ENCODE assay signal across 8 cellular contexts in genomic region chr7:2843191-2843685, GRCh38. TPM values are rescaled to one million over a fixed set of nuclear protein-coding genes. Genes with fewer than 3 reads are reported as not detected.
DNase-seq lines count a peak whose midpoint lies in the region; ATAC-seq and TF ChIP-seq lines count a peak whose summit lies in the region.

No MANE protein-coding gene starts in this region.

- H3K27ac Mint-ChIP-seq in CD8-positive, alpha-beta memory T cell, result peak overlapping the region in 6 of 8 donors; percentile 29 to 87 (median 72)
- peak overlapping the region; percentile 72 for H3K27ac Mint-ChIP-seq in osteocyte (ENCODE audit: unreplicated experiment)

- no peaks in the 10 kb centered on the region for H3K27me3 ChIP-seq in CD8-positive, alpha-beta memory T cell (ENCODE audit: insufficient read depth, low read length, poor library complexity, severe bottlenecking)
- H3K27me3 ChIP-seq in PC-3 (ENCODE audit: low read length) (no peaks in the 10 kb centered on the region), esophagus muscularis mucosa (no peaks in the 10 kb centered on the region)

- no peaks in the 10 kb centered on the region for H3F3A ChIP-seq in PC-3 (ENCODE audit: low read length, unreplicated experiment)

- peaks cover 37 to 65% (median 62%) of the 10 kb centered on the region in 3 donors for H3K4me1 Mint-ChIP-seq in CD8-positive, alpha-beta memory T cell
- H3K4me1 Mint-ChIP-seq in osteocyte (ENCODE audit: unreplicated experiment), result peaks cover 45% of the 10 kb centered on the region

- peak overlapping the region; percentile 87 for H3K4me2 ChIP-seq in PC-3 (ENCODE audit: low read length)

- POLR2A ChIA-PET in CD8-positive, alpha-beta memory T cell (lab: Charles Lee), result no interaction called here
- POLR2A ChIA-PET in PC-3 (lab: Charles Lee; ENCODE audit: unreplicated experiment), result no interaction called here

- no peak for TF ChIP-seq EP300 in esophagus muscularis mucosa (IDR thresholded peaks at IDR 0.05)

- H3K36me3 ChIP-seq in CD8-positive, alpha-beta memory T cell (ENCODE audit: insufficient read depth, low read length), result no peaks in the 10 kb centered on the region
- H3K36me3 ChIP-seq in PC-3 (ENCODE audit: low read depth, low read length), result no peaks in the 10 kb centered on the region
- peaks cover 0 to 9% (median 0%) of the 10 kb centered on the region in 4 donors for H3K36me3 ChIP-seq in esophagus muscularis mucosa

- 0 out of 2 replicates have a peak, but pooled peaks cover 3% of the 10 kb centered on the region for H4K20me1 ChIP-seq in PC-3 (ENCODE audit: low read length)

- peak overlapping the region; percentile 50 for H3K4me3 ChIP-seq in CD8-positive, alpha-beta memory T cell (ENCODE audit: low read length)
- H3K4me3 ChIP-seq in PC-3 (ENCODE audit: low read length) (peak overlapping the region; percentile 77), esophagus muscularis mucosa (peak overlapping the region; percentile 68 to 84 (median 82))

- CTCF ChIA-PET in CD8-positive, alpha-beta memory T cell (lab: Charles Lee), result no interaction called here
- CTCF ChIA-PET in PC-3 (lab: Charles Lee), result no interaction called here

- peaks cover 56% of the 10 kb centered on the region for H3K79me2 ChIP-seq in PC-3 (ENCODE audit: low read length)

- no peak for TF ChIP-seq POLR2A in esophagus muscularis mucosa (IDR thresholded peaks at IDR 0.05; ENCODE audit: low read depth)

- no peaks in the 10 kb centered on the region for H3K27me3 Mint-ChIP-seq in CD8-positive, alpha-beta memory T cell
- no peaks in the 10 kb centered on the region for H3K27me3 Mint-ChIP-seq in osteocyte (ENCODE audit: unreplicated experiment)

- H3K4me3 Mint-ChIP-seq in CD8-positive, alpha-beta memory T cell, result peak overlapping the region; percentile 76 to 93 (median 85)
- H3K4me3 Mint-ChIP-seq in osteocyte (ENCODE audit: unreplicated experiment), result peak overlapping the region; percentile 83

- H3K9me3 Mint-ChIP-seq in CD8-positive, alpha-beta memory T cell, result no peaks in the 10 kb centered on the region
- H3K9me3 Mint-ChIP-seq in osteocyte (ENCODE audit: unreplicated experiment), result no peaks in the 10 kb centered on the region

- no peak overlapping the region for H2AFZ ChIP-seq in PC-3 (ENCODE audit: low read length)

- no peaks in the 10 kb centered on the region for H3K9me2 ChIP-seq in PC-3 (replicated peaks; ENCODE audit: low read length)

- H3K27ac ChIP-seq in CD8-positive, alpha-beta memory T cell (ENCODE audit: low read depth, low read length), result no peak overlapping the region
- H3K27ac ChIP-seq in PC-3 (ENCODE audit: low read length), result no peak overlapping the region
- peak overlapping the region; percentile 68 to 82 (median 76) for H3K27ac ChIP-seq in esophagus muscularis mucosa (replicated peaks in 1 of 4)

- intact Hi-C loops in PC-3 (cut with micrococcal nuclease), result loop anchor here (5.0 kb wide), 1 partner anchor 41 kb away; no protein-coding TSS in a partner anchor
- intact Hi-C loops in esophagus muscularis mucosa (cut with DNase I), result no loop called here

- peak overlapping the region; percentile 68 for H3K9ac ChIP-seq in PC-3 (ENCODE audit: low read length)

- H3K9me3 ChIP-seq in CD8-positive, alpha-beta memory T cell (ENCODE audit: low read length), result no peaks in the 10 kb centered on the region
- H3K9me3 ChIP-seq in PC-3 (ENCODE audit: low read length) (no peaks in the 10 kb centered on the region), esophagus muscularis mucosa (no peaks in the 10 kb centered on the region)

- peak in 1 of 5 donors; percentile 48 for DNase-seq in CD8-positive, alpha-beta memory T cell
- DNase-seq in PC-3, result no peak
- no peak for DNase-seq in esophagus muscularis mucosa (ENCODE audit: extremely low spot score)
- DNase-seq in osteocyte (ENCODE audit: extremely low spot score, unreplicated experiment), result no peak
- DNase-seq in NCI-H1930 (lab: John Stamatoyannopoulos, UW), result no peak
- DNase-seq in UCSD-AML1 (lab: John Stamatoyannopoulos, UW; ENCODE audit: unreplicated experiment), result no peak

- WGBS in esophagus muscularis mucosa, result 43% methylated on average over 9 of the region's 15 CpGs

- ATAC-seq in PC-3, result no peak
- no peak for ATAC-seq in GM18868 (IDR thresholded peaks at IDR 0.05; ENCODE audit: unreplicated experiment)
- no peak for ATAC-seq in HG02763 (IDR thresholded peaks at IDR 0.05; ENCODE audit: unreplicated experiment)

- H3K36me3 Mint-ChIP-seq in CD8-positive, alpha-beta memory T cell, result peaks cover 0 to 13% (median 6%) of the 10 kb centered on the region in 3 donors
- H3K36me3 Mint-ChIP-seq in osteocyte (ENCODE audit: unreplicated experiment), result peaks cover 22% of the 10 kb centered on the region

- no TSS peak for BruUV-seq in PC-3 (replicated peaks; lab: Mats Ljungman, UMichigan)

- H3K4me1 ChIP-seq in CD8-positive, alpha-beta memory T cell (ENCODE audit: insufficient read depth, low read length), result peaks cover 16% of the 10 kb centered on the region
- peaks cover 18% of the 10 kb centered on the region for H3K4me1 ChIP-seq in PC-3 (ENCODE audit: insufficient read depth, low read length)
- peaks cover 26 to 44% (median 31%) of the 10 kb centered on the region in 4 donors for H3K4me1 ChIP-seq in esophagus muscularis mucosa

- no peak for TF ChIP-seq CTCF in PC-3 (conservative IDR thresholded peaks at IDR 0.05; ENCODE audit: low read depth, low read length)
- no peak for TF ChIP-seq CTCF in esophagus muscularis mucosa (IDR thresholded peaks at IDR 0.05)
- TF ChIP-seq CTCF in osteocyte (IDR thresholded peaks at IDR 0.05), result no peak

RNA-seq across cellular contexts. Expression of gene GNA12, which starts 0.9 kb away (rescaled TPM):
- total RNA-seq in CD8-positive, alpha-beta memory T cell, result 10 to 100 TPM; 20.6 to 21.2 TPM
- polyA plus RNA-seq in CD8-positive, alpha-beta memory T cell, result 11.2 TPM
- 15.0 and 26.8 TPM in 2 replicates for total RNA-seq in PC-3 (2014; rRNA removed)
- total RNA-seq in esophagus muscularis mucosa, result 10 to 100 TPM; 25.3 to 61.8 (median 38.9) TPM
- total RNA-seq in osteocyte, result 68.8 and 69.5 TPM in 2 replicates

Comparison
In these comparisons a context has a peak if more than half of its experiments do, and no peak if none do; other contexts are left out.
1. H3K27ac ChIP-seq: peak in esophagus muscularis mucosa (4 of 4); none in CD8-positive, alpha-beta memory T cell (single experiment) and PC-3 (single experiment).
2. Peak in every context shown above with its lines, with median percentiles within 50 percentile points of each other: H3K4me3 ChIP-seq.